In genomic region chr2:189379731-189380261, GRCh38 we compare ENCODE assay signal across 17 cellular contexts.
A peak's percentile ranks its signal among the peaks of the same experiment; 100 is the strongest.
DNase-seq lines count a peak whose midpoint lies in the region; ATAC-seq and TF ChIP-seq lines count a peak whose summit lies in the region.
"Had no signal": no experiment of that assay in that cellular context is flagged by ENCODE, and none has a peak within 500 bp of the region (broad histone marks: within the 10 kb centered on the region; RNA-seq: fewer than 3 reads in every experiment).

No MANE protein-coding gene starts in this region.

- POLR2A ChIA-PET in WTC11 (lab: Charles Lee), result no interaction called here

- H3K27me3 ChIP-seq in spleen (replicated peaks in 1 of 7), result no peaks in the 10 kb centered on the region
- H3K27me3 ChIP-seq: adrenal gland, upper lobe of left lung had no signal

- CTCF ChIA-PET in WTC11 (lab: Charles Lee), result no interaction called here

- intact Hi-C loops in spleen (cut with DNase I; ENCODE audit: low total_unique reads), result no loop called here

- no peaks in the 10 kb centered on the region for H3K36me3 Mint-ChIP-seq in nephron progenitor cell (ENCODE audit: low read depth)
- no peaks in the 10 kb centered on the region for H3K36me3 Mint-ChIP-seq in WTC11

- H3K4me1 Mint-ChIP-seq in nephron progenitor cell (peaks cover 12% of the 10 kb centered on the region), WTC11 (peaks cover 29% of the 10 kb centered on the region)
- H3K4me1 Mint-ChIP-seq: B cell had no signal

- H3K4me1 ChIP-seq in spleen, result no peaks in the 10 kb centered on the region
- H3K4me1 ChIP-seq: adrenal gland, upper lobe of left lung had no signal

- H3K9me3 Mint-ChIP-seq in nephron progenitor cell (no peaks in the 10 kb centered on the region), WTC11 (no peaks in the 10 kb centered on the region)
- H3K9me3 Mint-ChIP-seq: activated CD8-positive, alpha-beta T cell treated with anti-CD3 and anti-CD28 coated beads for 36 hours; activated T-helper 1 cell treated with anti-CD3 and anti-CD28 coated beads, Interleukin-12 subunit alpha, Interleukin-12 subunit beta, Interleukin-2, Interleukin-4 antibody, amounts not matched to agents 30 ng/mL and 10 ng/mL and 1 ng/mL, durations not matched to agents 14 hours and 24 hours and 36 hours; dendritic cell treated with granulocyte-macrophage colony-stimulating factor and Interleukin-4, amounts not matched to agents 40 ng/mL and 50 ng/mL, for 4 days had no signal

- no peaks in the 10 kb centered on the region for H3K36me3 ChIP-seq in spleen
- H3K36me3 ChIP-seq: adrenal gland, upper lobe of left lung had no signal

- TF ChIP-seq POLR2A in spleen (IDR thresholded peaks at IDR 0.05), result no peak

- WGBS in spleen, 5 donors, result 66 to 94% (median 74%) methylated on average over 1 of the region's 1 CpG

- H3K4me3 ChIP-seq in cardiac fibroblast (replicated peaks in 1 of 2; ENCODE audit: low read depth in 2 of 2, low read length in 2 of 2) (no peak overlapping the region), spleen (no peak overlapping the region)
- H3K4me3 ChIP-seq: adrenal gland, K562, upper lobe of left lung had no signal

- H3K27me3 Mint-ChIP-seq in nephron progenitor cell (ENCODE audit: low read depth, poor library complexity), result no peaks in the 10 kb centered on the region
- H3K27me3 Mint-ChIP-seq in WTC11 (ENCODE audit: low read depth), result no peaks in the 10 kb centered on the region
- H3K27me3 Mint-ChIP-seq: activated CD8-positive, alpha-beta T cell treated with anti-CD3 and anti-CD28 coated beads for 36 hours; dendritic cell treated with granulocyte-macrophage colony-stimulating factor and Interleukin-4, amounts not matched to agents 40 ng/mL and 50 ng/mL, for 4 days had no signal

- H3K27ac ChIP-seq in spleen, result no peak overlapping the region
- H3K27ac ChIP-seq: adrenal gland, upper lobe of left lung had no signal

- H3K27ac Mint-ChIP-seq in nephron progenitor cell (peak overlapping the region; percentile 77), WTC11 (no peak overlapping the region)
- H3K27ac Mint-ChIP-seq: activated CD8-positive, alpha-beta T cell treated with anti-CD3 and anti-CD28 coated beads for 36 hours; activated T-helper 1 cell treated with anti-CD3 and anti-CD28 coated beads, Interleukin-12 subunit alpha, Interleukin-12 subunit beta, Interleukin-2, Interleukin-4 antibody, amounts not matched to agents 30 ng/mL and 10 ng/mL and 1 ng/mL, durations not matched to agents 14 hours and 24 hours and 36 hours; B cell; dendritic cell treated with granulocyte-macrophage colony-stimulating factor and Interleukin-4, amounts not matched to agents 40 ng/mL and 50 ng/mL, for 4 days had no signal

- no peaks in the 10 kb centered on the region for H3K9me3 ChIP-seq in spleen
- H3K9me3 ChIP-seq: adrenal gland, upper lobe of left lung had no signal

- DNase-seq in DMS114 treated with DMSO at 0.1 percent for 48 hours (lab: John Stamatoyannopoulos, UW; ENCODE audit: unreplicated experiment), result peak; percentile 98
- peak; percentile 46 for DNase-seq in NCI-H226
- DNase-seq in cardiac fibroblast (ENCODE audit: low read depth in 2 of 2), result peak; percentile 15 to 46
- DNase-seq in nephron progenitor cell, result no peak
- no peak for DNase-seq in activated T-cell treated with anti-CD3 and anti-CD28 coated beads, Interleukin-2, amount 50 U/mL, for 1 hour
- no peak for DNase-seq in spleen
- DNase-seq in WTC11 (ENCODE audit: low spot score), result no peak
- DNase-seq in mucosa of gallbladder (ENCODE audit: low spot score), result no peak
- DNase-seq: activated CD8-positive, alpha-beta T cell treated with anti-CD3 and anti-CD28 coated beads for 36 hours; adrenal gland; DMS153; upper lobe of left lung had no signal

- ATAC-seq in WTC11, result no peak
- ATAC-seq: activated CD8-positive, alpha-beta T cell treated with anti-CD3 and anti-CD28 coated beads for 36 hours; K562; sciatic nerve had no signal

- H3K4me3 Mint-ChIP-seq in nephron progenitor cell (no peak overlapping the region), WTC11 (no peak overlapping the region)
- H3K4me3 Mint-ChIP-seq: activated CD8-positive, alpha-beta T cell treated with anti-CD3 and anti-CD28 coated beads for 36 hours; activated T-helper 1 cell treated with anti-CD3 and anti-CD28 coated beads, Interleukin-12 subunit alpha, Interleukin-12 subunit beta, Interleukin-2, Interleukin-4 antibody, amounts not matched to agents 30 ng/mL and 10 ng/mL and 1 ng/mL, durations not matched to agents 14 hours and 24 hours and 36 hours; B cell; dendritic cell treated with granulocyte-macrophage colony-stimulating factor and Interleukin-4, amounts not matched to agents 40 ng/mL and 50 ng/mL, for 4 days had no signal

- TF ChIP-seq CTCF in cardiac fibroblast (IDR thresholded peaks at IDR 0.05; ENCODE audit: low read depth, low read length), result no peak
- no peak for TF ChIP-seq CTCF in nephron progenitor cell (IDR thresholded peaks at IDR 0.05)
- TF ChIP-seq CTCF in spleen (IDR thresholded peaks at IDR 0.05 in 8 of 11, conservative IDR thresholded peaks at IDR 0.05 in 3 of 11), result no peak
- TF ChIP-seq CTCF in WTC11 (IDR thresholded peaks at IDR 0.05), result no peak

TF ChIP-seq in WTC11, 78 proteins besides CTCF, POLR2A, EP300 and RAD21 (continues in another document):
- no peak for TF ChIP-seq GRHL2 (CRISPR knock-in tag; IDR thresholded peaks at IDR 0.05; ENCODE audit: insufficient replicate concordance, severe bottlenecking)
- no peak for TF ChIP-seq PRDM15 (CRISPR knock-in tag; IDR thresholded peaks at IDR 0.05)
- no peak for TF ChIP-seq ZNF512 (CRISPR knock-in tag; IDR thresholded peaks at IDR 0.05; ENCODE audit: borderline replicate concordance)
- no peak for TF ChIP-seq ERG (CRISPR knock-in tag; IDR thresholded peaks at IDR 0.05)
- TF ChIP-seq ZNF121 (CRISPR knock-in tag; IDR thresholded peaks at IDR 0.05), result no peak
- no peak for TF ChIP-seq ATF6 (CRISPR knock-in tag; IDR thresholded peaks at IDR 0.05)
- no peak for TF ChIP-seq JAZF1 (CRISPR knock-in tag; IDR thresholded peaks at IDR 0.05)

Comparison
In these comparisons a context has a peak if more than half of its experiments do, and no peak if none do; other contexts are left out.
1. DNase-seq: peak in DMS114 treated with DMSO at 0.1 percent for 48 hours (single experiment), NCI-H226 (single experiment) and cardiac fibroblast (2 of 2); none in nephron progenitor cell (single experiment), activated T-cell treated with anti-CD3 and anti-CD28 coated beads, Interleukin-2, amount 50 U/mL, for 1 hour (single experiment), spleen (single experiment), WTC11 (single experiment) and mucosa of gallbladder (single experiment).